Comparison of ENCODE assay signal across 14 cellular contexts in the genomic region with DNA sequence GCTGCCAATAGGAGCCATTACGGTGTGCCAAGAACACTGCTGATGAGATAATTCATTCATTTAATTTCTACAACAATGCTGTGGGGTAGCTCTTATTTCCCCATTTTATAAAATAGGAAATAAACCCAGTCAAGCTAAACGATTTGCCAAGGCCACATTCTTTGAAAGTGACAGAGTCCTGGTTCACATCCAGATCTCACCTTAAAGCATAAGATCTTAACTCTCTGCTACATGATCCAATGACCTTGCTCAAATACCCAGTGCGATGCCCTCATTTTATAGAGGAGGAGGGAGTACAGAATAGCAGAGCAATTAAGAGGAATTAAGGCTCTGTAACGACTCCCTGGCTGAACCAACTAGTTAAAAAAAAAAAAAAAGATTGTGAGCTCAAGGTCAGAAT. TPM values are rescaled to one million over a fixed set of nuclear protein-coding genes. Genes with fewer than 3 reads are reported as not detected.
DNase-seq lines count a peak whose midpoint lies in the region; ATAC-seq and TF ChIP-seq lines count a peak whose summit lies in the region.
"Had no signal": no experiment of that assay in that cellular context is flagged by ENCODE, and none has a peak within 500 bp of the region (broad histone marks: within the 10 kb centered on the region; RNA-seq: fewer than 3 reads in every experiment).

No MANE protein-coding gene starts in this region.

- no peak overlapping the region for H3K27ac Mint-ChIP-seq in activated CD4-positive, alpha-beta T cell treated with anti-CD3 and anti-CD28 coated beads for 36 hours

- 39% methylated on average over 4 of the region's 4 CpGs for WGBS in suprapubic skin

- H3K9me3 ChIP-seq in RWPE2 (ENCODE audit: severe bottlenecking), result no peaks in the 10 kb centered on the region
- H3K9me3 ChIP-seq in suprapubic skin, result no peaks in the 10 kb centered on the region

- peaks cover 7% of the 10 kb centered on the region for H3K4me1 Mint-ChIP-seq in activated CD4-positive, alpha-beta T cell treated with anti-CD3 and anti-CD28 coated beads for 36 hours

- POLR2A ChIA-PET in activated CD4-positive, alpha-beta T cell treated with anti-CD3 and anti-CD28 coated beads for 36 hours (lab: Charles Lee), result no interaction called here

- TF ChIP-seq CTCF in RWPE2 (IDR thresholded peaks at IDR 0.05; ENCODE audit: poor library complexity, severe bottlenecking) (no peak), fibroblast of the aortic adventitia (IDR thresholded peaks at IDR 0.05; ENCODE audit: insufficient read depth, low read length) (no peak), suprapubic skin (IDR thresholded peaks at IDR 0.05) (no peak)

- H3K4me3 Mint-ChIP-seq in activated CD4-positive, alpha-beta T cell treated with anti-CD3 and anti-CD28 coated beads for 36 hours, result no peak overlapping the region

- H3K36me3 Mint-ChIP-seq in activated CD4-positive, alpha-beta T cell treated with anti-CD3 and anti-CD28 coated beads for 36 hours (ENCODE audit: low read depth), result no peaks in the 10 kb centered on the region

- H3K4me3 ChIP-seq in RWPE2 (ENCODE audit: severe bottlenecking) (no peak overlapping the region), fibroblast of the aortic adventitia (ENCODE audit: low read depth, low read length) (no peak overlapping the region), suprapubic skin (no peak overlapping the region)
- H3K4me3 ChIP-seq: lung had no signal

- H3K36me3 ChIP-seq in RWPE2 (ENCODE audit: low read depth) (no peaks in the 10 kb centered on the region), suprapubic skin (no peaks in the 10 kb centered on the region)

- TF ChIP-seq POLR2A in suprapubic skin (IDR thresholded peaks at IDR 0.05), result no peak

- DNase-seq in activated CD4-positive, alpha-beta T cell treated with anti-CD3 and anti-CD28 coated beads for 36 hours, result no peak
- no peak for DNase-seq in activated CD4-positive, alpha-beta T cell treated with anti-CD3 and anti-CD28 coated beads for 4 hours
- DNase-seq in RWPE2 (ENCODE audit: low spot score) (no peak), fibroblast of the aortic adventitia (ENCODE audit: low read depth) (peak; percentile 25), suprapubic skin (ENCODE audit: low spot score in 2 of 2) (no peak)
- DNase-seq: activated T-cell treated with anti-CD3 and anti-CD28 coated beads, Interleukin-2, amount 50 U/mL, for 1 hour; foreskin melanocyte; KG1; T-helper 9 cell had no signal

- peak overlapping the region; percentile 99 for H3K27ac ChIP-seq in RWPE2 (ENCODE audit: poor library complexity, severe bottlenecking)
- peak overlapping the region; percentile 43 for H3K27ac ChIP-seq in suprapubic skin

- no peak for TF ChIP-seq EP300 in suprapubic skin (IDR thresholded peaks at IDR 0.05)

- no peaks in the 10 kb centered on the region for H3K9me3 Mint-ChIP-seq in activated CD4-positive, alpha-beta T cell treated with anti-CD3 and anti-CD28 coated beads for 36 hours (ENCODE audit: low read depth)

- CTCF ChIA-PET in activated CD4-positive, alpha-beta T cell treated with anti-CD3 and anti-CD28 coated beads for 36 hours (lab: Charles Lee), result interaction anchor here (0.6 to 0.7 kb wide), 2 partner anchors 89 to 572 kb away, joined by 3 read pairs; no protein-coding TSS in a partner anchor

- peaks cover 5% of the 10 kb centered on the region for H3K27me3 Mint-ChIP-seq in activated CD4-positive, alpha-beta T cell treated with anti-CD3 and anti-CD28 coated beads for 36 hours

- no peaks in the 10 kb centered on the region for H3K27me3 ChIP-seq in RWPE2 (ENCODE audit: insufficient read depth, poor library complexity, severe bottlenecking)
- no peaks in the 10 kb centered on the region for H3K27me3 ChIP-seq in suprapubic skin

- ATAC-seq in activated CD4-positive, alpha-beta T cell treated with anti-CD3 and anti-CD28 coated beads for 36 hours, result peak; percentile 14
- ATAC-seq in RWPE2 (ENCODE audit: low read depth) (0 out of 3 replicates have a peak, but pooled peaks have one; percentile 3), HG02623 (IDR thresholded peaks at IDR 0.05; ENCODE audit: unreplicated experiment) (no peak), GM21786 (IDR thresholded peaks at IDR 0.05; ENCODE audit: unreplicated experiment) (no peak), GM18519 (IDR thresholded peaks at IDR 0.05; ENCODE audit: low FRiP score, unreplicated experiment) (no peak)

- intact Hi-C loops in activated CD4-positive, alpha-beta T cell treated with anti-CD3 and anti-CD28 coated beads for 36 hours (cut with DNase I, micrococcal nuclease), result no loop called here

- H3K4me1 ChIP-seq in RWPE2 (ENCODE audit: insufficient read depth, poor library complexity, severe bottlenecking) (peaks cover 72% of the 10 kb centered on the region), suprapubic skin (peaks cover 52% of the 10 kb centered on the region)

RNA-seq across cellular contexts. Expression of a gene that starts 5.0 kb away (rescaled TPM):
- not detected for total RNA-seq in activated CD4-positive, alpha-beta T cell treated with anti-CD3 and anti-CD28 coated beads for 36 hours
- total RNA-seq in fibroblast of the aortic adventitia (ENCODE audit: low replicate concordance) (not detected in 2 replicates), suprapubic skin (1 to 10 TPM in 3 of 4 donors, under 1 TPM in 1; 0.17 to 2.9 (median 1.3) TPM)
- total RNA-seq: bronchial epithelial cell had no signal

RNA-seq across cellular contexts. Expression of a gene that starts 21.0 kb away (rescaled TPM):
- total RNA-seq in activated CD4-positive, alpha-beta T cell treated with anti-CD3 and anti-CD28 coated beads for 36 hours, result 1 to 10 TPM; 3.9 to 5.3 TPM
- total RNA-seq in fibroblast of the aortic adventitia (ENCODE audit: low replicate concordance) (12.7 and 20.2 TPM in 2 replicates), suprapubic skin (10 to 100 TPM; 29.9 to 62.2 (median 46.0) TPM)

Comparison
In these comparisons a context has a peak if more than half of its experiments do, and no peak if none do; other contexts are left out.
1. ATAC-seq: peak in activated CD4-positive, alpha-beta T cell treated with anti-CD3 and anti-CD28 coated beads for 36 hours (single experiment) and RWPE2 (single experiment); none in HG02623 (single experiment), GM21786 (single experiment) and GM18519 (single experiment).